Comparison of ENCODE assay signal across 13 cellular contexts in genomic region chr17:38917259-38917658, GRCh38. TPM values are rescaled to one million over a fixed set of nuclear protein-coding genes. Genes with fewer than 3 reads are reported as not detected.
DNase-seq lines count a peak whose midpoint lies in the region; ATAC-seq, FAIRE-seq and TF ChIP-seq lines count a peak whose summit lies in the region.
"Had no signal": no experiment of that assay in that cellular context is flagged by ENCODE, and none has a peak within 500 bp of the region (broad histone marks: within the 10 kb centered on the region; RNA-seq: fewer than 3 reads in every experiment).

No MANE protein-coding gene starts in this region.

- TF ChIP-seq POLR2A in GM12878 (IDR thresholded peaks at IDR 0.05; ENCODE audit: low read depth, low read length) (no peak), prostate gland (IDR thresholded peaks at IDR 0.05) (no peak)

- no peak for FAIRE-seq in GM12878 (lab: Jason Lieb, UNC)
- FAIRE-seq: kidney had no signal

- H3K4ac ChIP-seq in neuronal stem cell (ENCODE audit: low read length) = no peak overlapping the region

- H2BK12ac ChIP-seq in neuronal stem cell (ENCODE audit: low read length) = no peak overlapping the region

- TF ChIP-seq CTCF in SK-N-SH (IDR thresholded peaks at IDR 0.05) (peak; percentile 20; the same call in 1 of the 2 replicates), LNCaP clone FGC (IDR thresholded peaks at IDR 0.05; ENCODE audit: control insufficient read depth, extremely low read depth, insufficient read depth) (peak; percentile 25), GM12878 (IDR thresholded peaks at IDR 0.05 in 2 of 3, conservative IDR thresholded peaks at IDR 0.05 in 1 of 3; ENCODE audit: control insufficient read depth in 2 of 3, extremely low read depth in 1 of 3, insufficient read depth in 1 of 3, low read depth in 3 of 3, low read length in 3 of 3) (no peak), osteocyte (IDR thresholded peaks at IDR 0.05) (no peak), prostate gland (IDR thresholded peaks at IDR 0.05) (no peak)

- peaks cover 0 to 43% of the 10 kb centered on the region in 2 experiments; a peak in 2 of 4 replicates for H3K4me1 ChIP-seq in SK-N-SH (ENCODE audit: control insufficient read depth in 1 of 2, insufficient read depth in 2 of 2, low read depth in 1 of 2, low read length in 1 of 2)
- no peaks in the 10 kb centered on the region for H3K4me1 ChIP-seq in GM12878 (ENCODE audit: control insufficient read depth, insufficient read depth, low read length)
- H3K4me1 ChIP-seq in neuronal stem cell (ENCODE audit: control insufficient read depth in 2 of 2, insufficient read depth in 1 of 2, low read depth in 1 of 2, low read length in 2 of 2) = peaks cover 0 to 5% of the 10 kb centered on the region in 2 donors
- H3K4me1 ChIP-seq in prostate gland (replicated peaks) = no peaks in the 10 kb centered on the region

- H3K27ac Mint-ChIP-seq in osteocyte (ENCODE audit: unreplicated experiment) = peak overlapping the region; percentile 15

- in situ Hi-C loops in GM12878 (cut with MboI) = no loop called here

- H3K18ac ChIP-seq in neuronal stem cell (ENCODE audit: low read length) = no peak overlapping the region

- no peak for DNase-seq in SK-N-SH
- no peak for DNase-seq in LNCaP clone FGC (ENCODE audit: low read depth)
- no peak for DNase-seq in GM12878 (ENCODE audit: low read depth, low spot score)
- no peak for DNase-seq in osteocyte (ENCODE audit: extremely low spot score, unreplicated experiment)
- DNase-seq in neuronal stem cell (ENCODE audit: low spot score) = no peak
- no peak for DNase-seq in prostate gland (ENCODE audit: low spot score)
- DNase-seq in NCI-H226 = no peak
- DNase-seq: GM23248; Kasumi-1; NCI-H510A treated with DMSO at 0.1 percent for 48 hours; stimulated activated CD4-positive, alpha-beta T cell treated with anti-CD3 and anti-CD28 coated beads, Interleukin-12 subunit alpha, Interleukin-12 subunit beta, amount 100 ng/mL, for 4 hours had no signal

- no peak overlapping the region for H3K14ac ChIP-seq in neuronal stem cell (ENCODE audit: low read length)

- H3K9me2 ChIP-seq in SK-N-SH = no peaks in the 10 kb centered on the region

- no peaks in the 10 kb centered on the region for H3K9me3 ChIP-seq in SK-N-SH
- no peaks in the 10 kb centered on the region for H3K9me3 ChIP-seq in GM12878 (replicated peaks; ENCODE audit: control insufficient read depth, insufficient read depth, low read length)
- H3K9me3 ChIP-seq in neuronal stem cell (replicated peaks in 1 of 2; ENCODE audit: control insufficient read depth in 2 of 2, insufficient read depth in 1 of 2, low read depth in 1 of 2, low read length in 2 of 2) = no peaks in the 10 kb centered on the region
- H3K9me3 ChIP-seq in prostate gland = no peaks in the 10 kb centered on the region

- peaks cover 25 to 40% of the 10 kb centered on the region in 2 experiments for H3K36me3 ChIP-seq in SK-N-SH (replicated peaks in 1 of 2; ENCODE audit: control insufficient read depth in 1 of 2, insufficient read depth in 2 of 2, low read length in 1 of 2)
- H3K36me3 ChIP-seq in GM12878 (ENCODE audit: control insufficient read depth in 2 of 2, insufficient read depth in 2 of 2, low read length in 1 of 2) = peaks cover 16 to 31% of the 10 kb centered on the region in 2 experiments
- H3K36me3 ChIP-seq in neuronal stem cell (replicated peaks in 1 of 2; ENCODE audit: control insufficient read depth in 2 of 2, insufficient read depth in 2 of 2, low read length in 2 of 2) = peaks cover 22 to 75% of the 10 kb centered on the region in 2 donors
- H3K36me3 ChIP-seq in prostate gland = peaks cover 0 to 12% of the 10 kb centered on the region in 2 donors

- RAD21 ChIA-PET in GM12878 (lab: Charles Lee; ENCODE audit: unreplicated experiment) = interaction anchor here (1.5 kb wide), 1 partner anchor 46 kb away, joined by 3 read pairs; no protein-coding TSS in a partner anchor

- H4K8ac ChIP-seq in neuronal stem cell (ENCODE audit: low read depth, low read length) = no peak overlapping the region

- H3K27me3 ChIP-seq in SK-N-SH (ENCODE audit: insufficient read depth) (no peaks in the 10 kb centered on the region), GM12878 (replicated peaks in 1 of 2; ENCODE audit: control insufficient read depth in 2 of 2, insufficient read depth in 2 of 2, low read length in 1 of 2) (no peaks in the 10 kb centered on the region), neuronal stem cell (ENCODE audit: control insufficient read depth in 3 of 3, insufficient read depth in 3 of 3, low read depth in 1 of 3, low read length in 3 of 3) (no peaks in the 10 kb centered on the region), prostate gland (replicated peaks; ENCODE audit: insufficient read depth) (no peaks in the 10 kb centered on the region)

- ATAC-seq in SK-N-SH treated with all-trans-retinoic acid at 6 μM for 48 hours (no peak), GM12878 (no peak)

- no peaks in the 10 kb centered on the region for H3K27me3 Mint-ChIP-seq in osteocyte (ENCODE audit: unreplicated experiment)

- intact Hi-C loops in GM12878 (cut with micrococcal nuclease; ENCODE audit: unreplicated experiment) = no loop called here
- intact Hi-C loops in prostate gland (cut with DNase I) = no loop called here

- H3F3A ChIP-seq in SK-N-SH (replicated peaks; ENCODE audit: insufficient read depth) = peaks cover 26% of the 10 kb centered on the region

- POLR2A ChIA-PET in SK-N-SH (lab: Yijun Ruan, JAX) (no interaction called here), GM12878 (lab: Charles Lee) (no interaction called here)

- H3K4me2 ChIP-seq in SK-N-SH = no peak overlapping the region
- no peak overlapping the region for H3K4me2 ChIP-seq in GM12878 (ENCODE audit: control insufficient read depth, insufficient read depth)
- H3K4me2 ChIP-seq in neuronal stem cell (ENCODE audit: insufficient read depth, low read length, poor library complexity, severe bottlenecking) = no peak overlapping the region

- H3K36me3 Mint-ChIP-seq in osteocyte (ENCODE audit: unreplicated experiment) = peaks cover 59% of the 10 kb centered on the region

- no peak overlapping the region for H2BK15ac ChIP-seq in neuronal stem cell (ENCODE audit: low read length)

- no peak overlapping the region for H4K91ac ChIP-seq in neuronal stem cell (ENCODE audit: low read depth, low read length, poor library complexity)

- CTCF ChIA-PET in SK-N-SH (lab: Yijun Ruan, JAX) = interaction anchor here (1.1 to 1.8 kb wide), 3 partner anchors 9 to 66 kb away, joined by 3 to 5 read pairs (median 4); no protein-coding TSS in a partner anchor
- CTCF ChIA-PET in GM12878 (lab: Yijun Ruan, JAX) = interaction anchor here (0.6 to 2.4 kb wide), 3 partner anchors 46 to 1292 kb away, joined by 3 to 6 read pairs (median 5); no protein-coding TSS in a partner anchor

- no peak overlapping the region for H2AK5ac ChIP-seq in neuronal stem cell (ENCODE audit: low read depth, low read length)

- H3K4me3 ChIP-seq in SK-N-SH (ENCODE audit: low read depth in 2 of 2, low read length in 1 of 2) (no peak overlapping the region), LNCaP clone FGC (ENCODE audit: low read depth, low read length) (no peak overlapping the region), GM12878 (no peak overlapping the region), neuronal stem cell (ENCODE audit: low read length in 2 of 2) (no peak overlapping the region), prostate gland (no peak overlapping the region)
- H3K4me3 ChIP-seq: GM23248 had no signal

- 90% methylated on average over 3 of the region's 3 CpGs for WGBS in SK-N-SH (ENCODE audit: low lambda C conversion rate)
- 100% methylated on average over 3 of the region's 3 CpGs for WGBS in GM12878 (ENCODE audit: insufficient coverage, insufficient replicate concordance, low lambda C conversion rate, missing lambda C conversion rate)
- no CpG with 5 or more reads among the region's 3 CpGs for WGBS in neuronal stem cell (ENCODE audit: extremely low coverage in 2 of 2, insufficient read length in 2 of 2, insufficient replicate concordance in 1 of 2), 2 donors
- WGBS in prostate gland = 59% methylated on average over 3 of the region's 3 CpGs

- no peak for TF ChIP-seq EP300 in SK-N-SH (IDR thresholded peaks at IDR 0.05; ENCODE audit: borderline replicate concordance in 1 of 2, low read depth in 1 of 2, low read length in 1 of 2)
- no peak for TF ChIP-seq EP300 in GM12878 (IDR thresholded peaks at IDR 0.05; ENCODE audit: borderline replicate concordance in 1 of 2, control insufficient read depth in 1 of 2, low read depth in 2 of 2, low read length in 2 of 2)

- H3K9me3 Mint-ChIP-seq in osteocyte (ENCODE audit: unreplicated experiment) = no peaks in the 10 kb centered on the region

- no peak overlapping the region for H3K27ac ChIP-seq in SK-N-SH (ENCODE audit: low read depth in 2 of 2, low read length in 1 of 2)
- H3K27ac ChIP-seq in GM12878 (ENCODE audit: control insufficient read depth, insufficient read depth) = no peak overlapping the region
- no peak overlapping the region for H3K27ac ChIP-seq in neuronal stem cell (replicated peaks; ENCODE audit: low read length)
- no peak overlapping the region for H3K27ac ChIP-seq in prostate gland
- H3K27ac ChIP-seq: GM23248 had no signal

- no TSS peak for BruUV-seq in GM12878 (replicated peaks; lab: Mats Ljungman, UMichigan)

- H2AFZ ChIP-seq in SK-N-SH (ENCODE audit: low read depth) (no peak overlapping the region), GM12878 (ENCODE audit: control insufficient read depth, low read depth, low read length) (no peak overlapping the region), neuronal stem cell (ENCODE audit: low read length) (no peak overlapping the region)
- H2AFZ ChIP-seq: GM23248 had no signal

- no peak overlapping the region for H2BK120ac ChIP-seq in neuronal stem cell (ENCODE audit: low read depth, low read length)

- peaks cover 27% of the 10 kb centered on the region; the same call in 1 of the 2 replicates for H3K79me2 ChIP-seq in SK-N-SH (ENCODE audit: insufficient read depth)
- no peaks in the 10 kb centered on the region for H3K79me2 ChIP-seq in GM12878 (ENCODE audit: control insufficient read depth, insufficient read depth, low read length)

- H3K4me1 Mint-ChIP-seq in osteocyte (ENCODE audit: unreplicated experiment) = peaks cover 34% of the 10 kb centered on the region

- peaks cover 3% of the 10 kb centered on the region for H3K79me1 ChIP-seq in neuronal stem cell (ENCODE audit: low read depth, low read length)

- no peak overlapping the region for H3K4me3 Mint-ChIP-seq in osteocyte (ENCODE audit: unreplicated experiment)

- H2BK5ac ChIP-seq in neuronal stem cell (ENCODE audit: low read length) = no peak overlapping the region

- SMC1A ChIA-PET in GM12878 (lab: Charles Lee; ENCODE audit: uncharacterized antibody, unreplicated experiment) = no interaction called here

- no peak overlapping the region for H3K23ac ChIP-seq in neuronal stem cell (ENCODE audit: low read depth, low read length, poor library complexity)

- TF ChIP-seq RAD21 in SK-N-SH (IDR thresholded peaks at IDR 0.05; ENCODE audit: low read length) (peak; percentile 28; the same call in 1 of the 2 replicates), GM12878 (IDR thresholded peaks at IDR 0.05; ENCODE audit: insufficient read depth, low read depth, low read length) (0 out of 2 replicates have a peak, but pooled peaks have one; percentile 11)

- H3K9ac ChIP-seq in SK-N-SH (no peak overlapping the region), GM12878 (ENCODE audit: control insufficient read depth, insufficient read depth, low read length) (no peak overlapping the region), neuronal stem cell (ENCODE audit: low read depth, low read length, poor library complexity) (no peak overlapping the region)
- H3K9ac ChIP-seq: GM23248 had no signal

- H4K20me1 ChIP-seq in SK-N-SH (ENCODE audit: insufficient read depth) (peaks cover 20% of the 10 kb centered on the region), GM12878 (ENCODE audit: control insufficient read depth, insufficient read depth) (no peaks in the 10 kb centered on the region; the same call in 1 of the 2 replicates)

RNA-seq across cellular contexts. Expression of gene LASP1, which starts 47.4 kb away (rescaled TPM):
- polyA plus RNA-seq in SK-N-SH (2012; rRNA removed) = 79.7 and 102 TPM in 2 replicates
- polyA plus RNA-seq in SK-N-SH (2012; cell fraction: cytosol; rRNA removed) = 59.0 and 70.3 TPM in 2 replicates
- polyA plus RNA-seq in SK-N-SH (2012; cell fraction: nucleus; rRNA removed) = 88.9 and 142 TPM in 2 replicates
- total RNA-seq in GM12878 (2013; cell fraction: nucleolus; rRNA removed) = 86.9 and 95.9 TPM in 2 replicates
- 40.9 and 42.3 TPM in 2 replicates for total RNA-seq in GM12878 (2014; rRNA removed)
- total RNA-seq in GM12878 (2014; rRNA removed; fragmentation: Illumina TruSeq; extraction: Trizol) = 33.8 and 37.6 TPM in 2 replicates
- 105 and 114 TPM in 2 replicates for total RNA-seq in GM12878 (2021)
- 52.3 TPM for polyA plus RNA-seq in GM12878 (2011; ENCODE audit: low read depth)
- 39.4 and 47.7 TPM in 2 replicates for polyA plus RNA-seq in GM12878 (2011; rRNA removed)
- polyA plus RNA-seq in GM12878 (2011; cell fraction: cytosol; rRNA removed) = 88.5 and 98.7 TPM in 2 replicates
- polyA plus RNA-seq in GM12878 (2011; cell fraction: nucleus; rRNA removed) = 47.3 and 65.2 TPM in 2 replicates
- 89.6 and 99.7 TPM in 2 replicates for polyA plus RNA-seq in GM12878 (2012)
- 69.5 and 81.8 TPM in 2 replicates for polyA plus RNA-seq in GM12878 (2014; fragmentation: Illumina TruSeq; extraction: Trizol)
- polyA plus RNA-seq in GM12878 (2014; fragmentation: Nextera tagmentation; extraction: Ambion mirVana) = 10 to 100 TPM; 21.0 to 27.0 TPM
- 78.9 and 85.4 TPM in 2 replicates for polyA plus RNA-seq in GM12878 (2014; rRNA removed)
- polyA plus RNA-seq in GM12878 (2016; fragmentation: Nextera tagmentation; extraction: Ambion mirVana) = 10 to 100 TPM; 70.8 to 74.5 TPM
- polyA minus RNA-seq in GM12878 (2011; rRNA and poly(A)+ RNA removed) = 53.3 and 89.4 TPM in 2 replicates
- 35.5 and 39.2 TPM in 2 replicates for polyA minus RNA-seq in GM12878 (2011; cell fraction: cytosol; rRNA and poly(A)+ RNA removed)
- polyA minus RNA-seq in GM12878 (2011; cell fraction: nucleus; rRNA and poly(A)+ RNA removed) = 19.1 and 33.7 TPM in 2 replicates
- total RNA-seq in osteocyte = 402 and 409 TPM in 2 replicates
- 77.5 TPM for polyA plus RNA-seq in neuronal stem cell (2013, experiment 1 of 2)
- polyA plus RNA-seq in neuronal stem cell (2013, experiment 2 of 2) = 79.6 TPM
- total RNA-seq in prostate gland = 10 to 100 TPM; 61.8 to 93.4 TPM

RNA-seq across cellular contexts. Expression of gene FBXO47, which starts 49.9 kb away (rescaled TPM):
- polyA plus RNA-seq in SK-N-SH (2012; rRNA removed) (not detected in 2 replicates), GM12878 (2011; rRNA removed) (not detected in 2 replicates), GM12878 (2014; fragmentation: Illumina TruSeq; extraction: Trizol) (not detected in 2 replicates), GM12878 (2014; fragmentation: Nextera tagmentation; extraction: Ambion mirVana) (under 1 TPM; 0.04 to 0.06 TPM), GM12878 (2014; rRNA removed) (0.06 TPM in 1 of 2 replicates, not detected in the other), GM12878 (2016; fragmentation: Nextera tagmentation; extraction: Ambion mirVana) (not detected)
- polyA plus RNA-seq in SK-N-SH (2012; cell fraction: cytosol; rRNA removed) = not detected in 2 replicates
- not detected in 2 replicates for polyA plus RNA-seq in SK-N-SH (2012; cell fraction: nucleus; rRNA removed)
- total RNA-seq in GM12878 (2013; cell fraction: nucleolus; rRNA removed) = not detected in 2 replicates
- total RNA-seq in GM12878 (2014; rRNA removed) (not detected in 2 replicates), GM12878 (2014; rRNA removed; fragmentation: Illumina TruSeq; extraction: Trizol) (not detected in 2 replicates), GM12878 (2021) (not detected in 2 replicates), osteocyte (not detected in 2 replicates), prostate gland (1 to 10 TPM in 1 of 2 donors, not detected in 1; 5.1 TPM)
- not detected for polyA plus RNA-seq in GM12878 (2011; ENCODE audit: low read depth)
- polyA plus RNA-seq in GM12878 (2011; cell fraction: cytosol; rRNA removed) = not detected in 2 replicates
- not detected in 2 replicates for polyA plus RNA-seq in GM12878 (2011; cell fraction: nucleus; rRNA removed)
- not detected in 2 replicates for polyA plus RNA-seq in GM12878 (2012)
- polyA minus RNA-seq in GM12878 (2011; rRNA and poly(A)+ RNA removed) = not detected in 2 replicates
- polyA minus RNA-seq in GM12878 (2011; cell fraction: cytosol; rRNA and poly(A)+ RNA removed) = not detected in 2 replicates
- polyA minus RNA-seq in GM12878 (2011; cell fraction: nucleus; rRNA and poly(A)+ RNA removed) = not detected in 2 replicates
- polyA plus RNA-seq in neuronal stem cell (2013, experiment 1 of 2) = not detected
- polyA plus RNA-seq in neuronal stem cell (2013, experiment 2 of 2) = not detected
- total RNA-seq: kidney had no signal
- polyA plus RNA-seq: GM23248 had no signal

Comparison
In these comparisons a context has a peak if more than half of its experiments do, and no peak if none do; other contexts are left out.
1. CTCF ChIP-seq: peak in SK-N-SH (single experiment) and LNCaP clone FGC (single experiment); none in GM12878 (0 of 3), osteocyte (single experiment) and prostate gland (0 of 4).
2. Of the 26 proteins assayed by ChIP-seq in both GM12878 and SK-N-SH: peak only in GM12878: none; only in SK-N-SH: CTCF; in both: RAD21; in neither: 24.